1 cellular context compared by ENCODE assay signal in the genomic region with DNA sequence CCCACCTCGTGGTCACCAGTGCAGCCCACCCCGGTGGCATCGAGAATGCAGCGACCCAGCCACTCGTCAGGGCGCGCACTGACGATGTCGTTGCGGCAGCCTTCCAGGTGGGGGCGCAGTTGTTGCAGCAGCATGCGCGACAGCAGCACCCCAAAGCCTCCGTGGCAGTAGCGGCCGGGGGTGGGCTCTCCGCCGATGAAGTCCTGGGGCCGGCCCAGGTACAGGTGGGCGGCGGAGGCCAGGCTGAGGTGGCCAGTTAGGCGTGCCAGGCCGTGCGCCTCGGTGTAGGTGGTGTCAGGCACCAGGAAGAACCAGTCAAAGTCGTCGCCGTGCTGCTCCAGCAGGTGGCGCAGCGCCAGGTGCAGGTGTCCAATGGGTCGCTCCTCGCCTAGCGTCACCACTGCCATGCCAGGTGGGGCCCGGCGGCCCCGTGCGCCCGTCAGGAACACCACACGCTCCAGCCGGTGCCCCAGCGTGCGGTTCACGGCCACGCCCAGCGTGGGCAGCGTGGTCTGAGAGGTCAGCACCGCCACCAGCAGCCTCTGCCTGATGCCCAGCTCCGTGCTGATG.
TF ChIP-seq lines count a peak whose summit lies in the region.

No MANE protein-coding gene starts in this region.

TF ChIP-seq in H1, 55 proteins besides CTCF, POLR2A, EP300 and RAD21:
- peak; percentile 79 for TF ChIP-seq CTBP2 (IDR thresholded peaks at IDR 0.05; ENCODE audit: borderline replicate concordance, insufficient read depth, insufficient read length, low read length)
- peak; percentile 74; the same call in 1 of the 2 replicates for TF ChIP-seq TBP (IDR thresholded peaks at IDR 0.05; ENCODE audit: low read depth, low read length)
- no peak for TF ChIP-seq SIRT6 (IDR thresholded peaks at IDR 0.05; ENCODE audit: low read length)
- TF ChIP-seq TCF12 (IDR thresholded peaks at IDR 0.05; ENCODE audit: low read depth, low read length): peak; percentile 96; the same call in 1 of the 2 replicates
- peak; percentile 96 for TF ChIP-seq CREB1 (IDR thresholded peaks at IDR 0.05)
- TF ChIP-seq, protein P1, sequence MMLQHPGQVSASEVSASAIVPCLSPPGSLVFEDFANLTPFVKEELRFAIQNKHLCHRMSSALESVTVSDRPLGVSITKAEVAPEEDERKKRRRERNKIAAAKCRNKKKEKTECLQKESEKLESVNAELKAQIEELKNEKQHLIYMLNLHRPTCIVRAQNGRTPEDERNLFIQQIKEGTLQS (IDR thresholded peaks at IDR 0.05; ENCODE audit: insufficient read depth, low read depth, low read length): peak; percentile 18; the same call in 1 of the 2 replicates
- TF ChIP-seq POLR2AphosphoS5 (IDR thresholded peaks at IDR 0.05; ENCODE audit: low read depth, low read length): peak; percentile 44; the same call in 1 of the 2 replicates
- TF ChIP-seq, protein P2, sequence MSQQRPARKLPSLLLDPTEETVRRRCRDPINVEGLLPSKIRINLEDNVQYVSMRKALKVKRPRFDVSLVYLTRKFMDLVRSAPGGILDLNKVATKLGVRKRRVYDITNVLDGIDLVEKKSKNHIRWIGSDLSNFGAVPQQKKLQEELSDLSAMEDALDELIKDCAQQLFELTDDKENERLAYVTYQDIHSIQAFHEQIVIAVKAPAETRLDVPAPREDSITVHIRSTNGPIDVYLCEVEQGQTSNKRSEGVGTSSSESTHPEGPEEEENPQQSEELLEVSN (IDR thresholded peaks at IDR 0.05): peak; percentile 57
- peak; percentile 66 for TF ChIP-seq ASH2L (IDR thresholded peaks at IDR 0.05; ENCODE audit: low read length)
- TF ChIP-seq HDAC6 (IDR thresholded peaks at IDR 0.05; ENCODE audit: low read depth, low read length): no peak
- TF ChIP-seq CHD2 (IDR thresholded peaks at IDR 0.05; ENCODE audit: low read length): no peak
- no peak for TF ChIP-seq SUZ12 (IDR thresholded peaks at IDR 0.05; ENCODE audit: low read length)
- TF ChIP-seq SIN3A (conservative IDR thresholded peaks at IDR 0.05 in 1 of 2, IDR thresholded peaks at IDR 0.05 in 1 of 2; ENCODE audit: low read depth in 1 of 2, low read length in 2 of 2): peak in 1 of 2 experiments; percentile 86; a peak in 2 of 4 replicates
- peak; percentile 75 for TF ChIP-seq KDM4A (IDR thresholded peaks at IDR 0.05; ENCODE audit: low read depth, low read length, severe bottlenecking)
- TF ChIP-seq TAF7 (optimal IDR thresholded peaks at IDR 0.05; ENCODE audit: borderline replicate concordance, low read depth, low read length): peak; percentile 88
- TF ChIP-seq SRF (IDR thresholded peaks at IDR 0.05; ENCODE audit: low read depth, low read length): 0 out of 2 replicates have a peak, but pooled peaks have one; percentile 45
- 0 out of 2 replicates have a peak, but pooled peaks have one; percentile 6 for TF ChIP-seq BACH1 (IDR thresholded peaks at IDR 0.05; ENCODE audit: low read length)
- TF ChIP-seq, protein P3, sequence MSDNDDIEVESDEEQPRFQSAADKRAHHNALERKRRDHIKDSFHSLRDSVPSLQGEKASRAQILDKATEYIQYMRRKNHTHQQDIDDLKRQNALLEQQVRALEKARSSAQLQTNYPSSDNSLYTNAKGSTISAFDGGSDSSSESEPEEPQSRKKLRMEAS (IDR thresholded peaks at IDR 0.05): peak; percentile 93
- TF ChIP-seq SP4 (IDR thresholded peaks at IDR 0.05; ENCODE audit: low read length): 0 out of 2 replicates have a peak, but pooled peaks have one; percentile 62
- TF ChIP-seq HDAC2 (IDR thresholded peaks at IDR 0.05; ENCODE audit: borderline replicate concordance in 1 of 2, low read depth in 2 of 2, low read length in 2 of 2): no peak
- TF ChIP-seq YY1 (IDR thresholded peaks at IDR 0.05; ENCODE audit: low read depth, low read length): peak; percentile 64
- 0 out of 2 replicates have a peak, but pooled peaks have one; percentile 11 for TF ChIP-seq EGR1 (IDR thresholded peaks at IDR 0.05; ENCODE audit: borderline replicate concordance, low read depth, low read length)
- 0 out of 2 replicates have a peak, but pooled peaks have one; percentile 0 for TF ChIP-seq FOSL1 (IDR thresholded peaks at IDR 0.05; ENCODE audit: insufficient read depth, low read depth, low read length)
- TF ChIP-seq SAP30 (IDR thresholded peaks at IDR 0.05; ENCODE audit: insufficient read depth, insufficient replicate concordance, low read length): no peak
TF ChIP-seq in H1: peak in this region for 18.
